In the genomic region with DNA sequence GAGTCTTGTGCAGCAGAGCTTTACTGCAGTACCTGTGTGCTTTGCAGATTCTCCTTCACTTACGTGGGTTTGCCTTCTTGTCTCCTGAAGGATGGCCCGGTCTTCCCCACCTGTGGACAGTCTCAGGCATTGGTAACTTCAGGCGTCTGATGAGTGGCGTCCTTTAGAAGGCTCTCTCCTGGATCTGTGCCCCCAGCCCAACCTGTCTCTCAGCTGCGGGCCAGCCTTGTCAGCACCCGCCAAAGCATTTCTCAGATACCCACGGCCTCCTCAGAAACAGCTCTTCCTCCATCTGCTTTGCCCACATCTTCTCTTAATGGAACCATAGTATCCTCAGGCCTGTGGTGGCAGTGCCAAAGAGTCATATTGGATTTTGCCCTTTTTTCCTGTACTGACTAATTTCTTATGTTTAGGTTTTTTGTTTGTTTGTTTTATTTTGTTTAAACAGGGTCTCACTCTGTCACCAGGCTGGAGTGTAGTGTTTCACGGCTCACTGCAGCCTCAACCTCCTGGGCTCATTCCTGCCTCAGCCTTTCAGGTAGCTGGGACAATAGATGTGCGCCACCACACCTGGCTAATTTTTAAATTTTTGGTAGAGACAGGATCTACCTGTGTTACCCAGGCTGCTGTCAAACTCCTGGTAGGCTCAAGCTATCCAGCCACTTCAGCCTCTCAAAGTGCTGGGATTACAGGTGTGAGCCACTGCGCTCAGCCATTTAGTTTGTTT, we compare ENCODE assay signal across 14 cellular contexts.
"Had no signal": no experiment of that assay in that cellular context is flagged by ENCODE, and none has a peak within 500 bp of the region (broad histone marks: within the 10 kb centered on the region; RNA-seq: fewer than 3 reads in every experiment).

No MANE protein-coding gene starts in this region.

- H3K27ac Mint-ChIP-seq: activated CD4-positive, alpha-beta memory T cell treated with anti-CD3 and anti-CD28 coated beads, Interleukin-2, amount 10 ng/mL, durations not matched to agents 7 days and 5 days; activated CD4-positive, alpha-beta T cell treated with anti-CD3 and anti-CD28 coated beads for 36 hours; activated naive CD4-positive, alpha-beta T cell treated with anti-CD3 and anti-CD28 coated beads, Interleukin-2, amount 10 ng/mL, durations not matched to agents 7 days and 5 days; stimulated activated memory B cell treated with anti-CD40 and anti-IgM and Interleukin-4, amounts not matched to agents 10 μg/mL and 1 μg/mL and 100 μg/mL, for 72 hours had no signal

- H3K4me3 Mint-ChIP-seq: activated CD4-positive, alpha-beta memory T cell treated with anti-CD3 and anti-CD28 coated beads, Interleukin-2, amount 10 ng/mL, durations not matched to agents 7 days and 5 days; activated CD4-positive, alpha-beta T cell treated with anti-CD3 and anti-CD28 coated beads for 36 hours; activated naive CD4-positive, alpha-beta T cell treated with anti-CD3 and anti-CD28 coated beads, Interleukin-2, amount 10 ng/mL, durations not matched to agents 7 days and 5 days; natural killer cell treated with Interleukin-12 subunit alpha and Interleukin-12 subunit beta and Interleukin-15 and Interleukin-18, amount 100 ng/mL, for 72 hours; stimulated activated memory B cell treated with anti-CD40 and anti-IgM and Interleukin-4, amounts not matched to agents 10 μg/mL and 1 μg/mL and 100 μg/mL, for 72 hours had no signal

- H3K27me3 Mint-ChIP-seq: activated CD4-positive, alpha-beta memory T cell treated with anti-CD3 and anti-CD28 coated beads, Interleukin-2, amount 10 ng/mL, durations not matched to agents 7 days and 5 days; activated CD4-positive, alpha-beta T cell treated with anti-CD3 and anti-CD28 coated beads for 36 hours; activated naive CD4-positive, alpha-beta T cell treated with anti-CD3 and anti-CD28 coated beads, Interleukin-2, amount 10 ng/mL, durations not matched to agents 7 days and 5 days; natural killer cell treated with Interleukin-12 subunit alpha and Interleukin-12 subunit beta and Interleukin-15 and Interleukin-18, amount 100 ng/mL, for 72 hours; stimulated activated memory B cell treated with anti-CD40 and anti-IgM and Interleukin-4, amounts not matched to agents 10 μg/mL and 1 μg/mL and 100 μg/mL, for 72 hours had no signal

- H3K9me3 Mint-ChIP-seq: activated CD4-positive, alpha-beta memory T cell treated with anti-CD3 and anti-CD28 coated beads, Interleukin-2, amount 10 ng/mL, durations not matched to agents 7 days and 5 days; activated naive CD4-positive, alpha-beta T cell treated with anti-CD3 and anti-CD28 coated beads, Interleukin-2, amount 10 ng/mL, durations not matched to agents 7 days and 5 days; natural killer cell treated with Interleukin-12 subunit alpha and Interleukin-12 subunit beta and Interleukin-15 and Interleukin-18, amount 100 ng/mL, for 72 hours; stimulated activated memory B cell treated with anti-CD40 and anti-IgM and Interleukin-4, amounts not matched to agents 10 μg/mL and 1 μg/mL and 100 μg/mL, for 72 hours had no signal

- H3K36me3 ChIP-seq: adrenal gland had no signal

- H3K4me3 ChIP-seq: adrenal gland, esophagus muscularis mucosa, spleen had no signal

- H3K27ac ChIP-seq: adrenal gland, esophagus muscularis mucosa, spleen, VCaP had no signal

- ATAC-seq: activated CD4-positive, alpha-beta T cell treated with anti-CD3 and anti-CD28 coated beads for 36 hours; natural killer cell treated with Interleukin-12 subunit alpha and Interleukin-12 subunit beta and Interleukin-15 and Interleukin-18, amount 100 ng/mL, for 72 hours; sciatic nerve; stimulated activated memory B cell treated with anti-CD40 and anti-IgM and Interleukin-4, amounts not matched to agents 10 μg/mL and 1 μg/mL and 100 μg/mL, for 72 hours had no signal

- H3K36me3 Mint-ChIP-seq: natural killer cell treated with Interleukin-12 subunit alpha and Interleukin-12 subunit beta and Interleukin-15 and Interleukin-18, amount 100 ng/mL, for 72 hours had no signal

- H3K27me3 ChIP-seq: adrenal gland, esophagus muscularis mucosa, spleen had no signal

- DNase-seq: activated CD4-positive, alpha-beta memory T cell treated with anti-CD3 and anti-CD28 coated beads, Interleukin-2, amount 10 ng/mL, durations not matched to agents 7 days and 5 days; activated CD4-positive, alpha-beta T cell treated with anti-CD3 and anti-CD28 coated beads for 36 hours; activated CD8-positive, alpha-beta memory T cell treated with anti-CD3 and anti-CD28 coated beads, Interleukin-2, amount 50 U/mL, for 48 hours; activated naive CD4-positive, alpha-beta T cell treated with anti-CD3 and anti-CD28 coated beads, Interleukin-2, amount 10 ng/mL, durations not matched to agents 7 days and 5 days; adrenal gland; mammary epithelial cell; occipital lobe; spleen; stimulated activated CD4-positive, alpha-beta T cell treated with anti-CD3 and anti-CD28 coated beads, Interleukin-1b, Interleukin-23, amount 100 ng/mL, for 48 hours had no signal
